Comparison of ENCODE assay signal across 8 cellular contexts in the genomic region with DNA sequence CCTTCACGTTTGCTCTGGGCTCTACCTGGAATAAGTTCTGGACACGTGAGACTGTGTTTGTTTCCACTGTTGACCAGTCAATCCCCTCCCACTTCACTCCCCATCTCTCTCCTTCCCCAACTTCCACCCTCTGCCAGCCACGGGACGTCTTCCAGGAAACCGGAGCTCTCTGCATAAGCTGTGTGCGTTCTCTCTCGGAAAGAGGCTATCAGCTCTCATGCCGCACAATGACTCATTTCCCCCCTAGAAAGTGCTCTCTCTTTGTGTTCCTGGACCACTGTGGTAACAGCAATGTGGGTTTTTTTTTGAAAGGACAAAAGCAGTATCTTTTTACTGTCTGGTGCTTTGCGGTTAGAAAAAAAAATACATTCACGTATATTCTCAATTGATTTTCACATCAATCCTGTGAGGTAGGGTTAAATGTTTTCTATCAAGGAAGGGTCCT. TPM values are rescaled to one million over a fixed set of nuclear protein-coding genes. Genes with fewer than 3 reads are reported as not detected.
DNase-seq lines count a peak whose midpoint lies in the region; ATAC-seq lines count a peak whose summit lies in the region.

No MANE protein-coding gene starts in this region.

- H3K4me1 ChIP-seq in SJSA1 (replicated peaks), result peaks cover 13% of the 10 kb centered on the region
- H3K4me1 ChIP-seq in skeletal muscle satellite cell (ENCODE audit: control insufficient read depth, insufficient read depth, low read length), result peaks cover 11% of the 10 kb centered on the region

- H3K9me3 ChIP-seq in SJSA1 (replicated peaks), result no peaks in the 10 kb centered on the region
- no peaks in the 10 kb centered on the region for H3K9me3 ChIP-seq in skeletal muscle satellite cell (replicated peaks; ENCODE audit: low read length)

- peak; percentile 50 to 56 for DNase-seq in SJSA1 (ENCODE audit: low read depth in 1 of 2, low spot score in 2 of 2)
- peak; percentile 6 for DNase-seq in brain pericyte (ENCODE audit: low read depth, low spot score)
- DNase-seq in RPMI8226, result no peak
- DNase-seq in DMS79 (lab: John Stamatoyannopoulos, UW), result no peak
- no peak for DNase-seq in NCI-H748 (lab: John Stamatoyannopoulos, UW; ENCODE audit: unreplicated experiment)

- H3K4me2 ChIP-seq in skeletal muscle satellite cell (ENCODE audit: low read length), result peak overlapping the region; percentile 40

- ATAC-seq in GM18870 (IDR thresholded peaks at IDR 0.05; ENCODE audit: unreplicated experiment) (peak; percentile 90), HG02852 (IDR thresholded peaks at IDR 0.05; ENCODE audit: unreplicated experiment) (peak; percentile 97)

- H3K36me3 ChIP-seq in SJSA1 (no peaks in the 10 kb centered on the region), skeletal muscle satellite cell (ENCODE audit: insufficient read depth, low read length) (no peaks in the 10 kb centered on the region)

- H3K27ac ChIP-seq in SJSA1, result no peak overlapping the region

- H3K27me3 ChIP-seq in SJSA1 (replicated peaks), result peaks cover 3% of the 10 kb centered on the region
- peaks cover 49% of the 10 kb centered on the region for H3K27me3 ChIP-seq in skeletal muscle satellite cell (ENCODE audit: control insufficient read depth, insufficient read depth, low read length)

- H3K4me3 ChIP-seq in SJSA1, result no peak overlapping the region
- H3K4me3 ChIP-seq in skeletal muscle satellite cell (ENCODE audit: low read length), result no peak overlapping the region

- H3K9ac ChIP-seq in skeletal muscle satellite cell (ENCODE audit: low read depth, low read length), result no peak overlapping the region

RNA-seq across cellular contexts. Expression of gene PROKR1, which starts 10.2 kb away (rescaled TPM):
- total RNA-seq in SJSA1 (2014; rRNA removed; shearing (Covaris generic)), result 0.03 TPM in 1 of 2 replicates, not detected in the other
- not detected in 2 replicates for total RNA-seq in skeletal muscle satellite cell (2012; rRNA removed)

Comparison
In these comparisons a context has a peak if more than half of its experiments do, and no peak if none do; other contexts are left out.
1. DNase-seq: peak in SJSA1 (2 of 2) and brain pericyte (single experiment); none in RPMI8226 (single experiment), DMS79 (single experiment) and NCI-H748 (single experiment).